10 cellular contexts compared by ENCODE assay signal in the genomic region with DNA sequence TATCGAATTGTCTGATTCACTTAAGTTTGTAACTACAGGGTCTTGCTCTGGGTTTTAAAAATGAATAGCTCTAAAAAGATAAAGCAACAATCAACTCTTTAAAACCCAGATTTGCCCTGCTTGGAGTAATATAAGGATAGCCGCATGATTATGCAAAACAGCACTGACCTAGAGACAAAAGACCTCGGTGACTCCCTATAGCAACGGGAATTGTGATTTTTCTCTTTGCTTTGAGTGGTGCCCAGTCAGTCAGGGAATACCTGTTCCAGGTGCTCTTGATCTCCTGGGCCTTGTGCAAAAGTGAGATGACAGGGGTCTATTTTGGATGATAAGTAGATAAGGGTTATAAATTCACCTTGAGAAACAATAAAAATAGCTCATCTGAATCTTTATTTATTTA.
"Had no signal": no experiment of that assay in that cellular context is flagged by ENCODE, and none has a peak within 500 bp of the region (broad histone marks: within the 10 kb centered on the region; RNA-seq: fewer than 3 reads in every experiment).

No MANE protein-coding gene starts in this region.

- DNase-seq: GM23248, H7, HFFc6, KBM-7 had no signal

- H3K4me3 ChIP-seq: GM23248, HAP-1 had no signal

- H3K9me3 ChIP-seq: HAP-1 had no signal

- H3K4me1 Mint-ChIP-seq: IgD-negative memory B cell had no signal

- H3K27ac ChIP-seq: GM23248, HL-60 had no signal

- H3K4me3 Mint-ChIP-seq: HFFc6, IgD-negative memory B cell had no signal

- H3K36me3 ChIP-seq: HAP-1 had no signal

- FAIRE-seq: H1, HepG2 had no signal

- H3K27ac Mint-ChIP-seq: HFFc6, IgD-negative memory B cell had no signal

- ATAC-seq: HCT116, HepG2 had no signal

- H2AFZ ChIP-seq: GM23248 had no signal
